Comparison of ENCODE assay signal across 8 cellular contexts in genomic region chr1:155127105-155127671, GRCh38. TPM values are rescaled to one million over a fixed set of nuclear protein-coding genes. Genes with fewer than 3 reads are reported as not detected.
DNase-seq lines count a peak whose midpoint lies in the region; ATAC-seq, FAIRE-seq and TF ChIP-seq lines count a peak whose summit lies in the region.

No MANE protein-coding gene starts in this region.

- H3K36me3 ChIP-seq in left ventricle myocardium inferior (peaks cover 12% of the 10 kb centered on the region), pancreas (peaks cover 0 to 10% (median 8%) of the 10 kb centered on the region in 3 donors)

- DNase-seq in DMS53 (lab: John Stamatoyannopoulos, UW) = peak; percentile 94
- peak; percentile 50 for DNase-seq in NCI-H2029 treated with DMSO at 0.1 percent for 48 hours (lab: John Stamatoyannopoulos, UW)
- peak; percentile 48 for DNase-seq in left ventricle myocardium inferior
- DNase-seq in pancreas = peak; percentile 77 to 86 (median 86)
- no peak for DNase-seq in NCI-H187 treated with DMSO at 0.1 percent for 48 hours (lab: John Stamatoyannopoulos, UW)

- H3K27me3 ChIP-seq in left ventricle myocardium inferior (ENCODE audit: low read depth) (no peaks in the 10 kb centered on the region), pancreas (no peaks in the 10 kb centered on the region)

- TF ChIP-seq CTCF in left ventricle myocardium inferior (IDR thresholded peaks at IDR 0.05; ENCODE audit: borderline replicate concordance) (no peak), pancreas (IDR thresholded peaks at IDR 0.05) (no peak)

- intact Hi-C loops in left ventricle myocardium inferior (cut with micrococcal nuclease) = loop anchor here (5.0 kb wide), 1 partner anchor 35 kb away; no protein-coding TSS in a partner anchor
- intact Hi-C loops in pancreas (cut with DNase I) = no loop called here

- peak overlapping the region; percentile 98 for H3K27ac ChIP-seq in angular gyrus (ENCODE audit: low read depth, low read length)
- H3K27ac ChIP-seq in left ventricle myocardium inferior (replicated peaks) = peak overlapping the region; percentile 95
- H3K27ac ChIP-seq in pancreas = peak overlapping the region; percentile 79 to 95 (median 94)

- ATAC-seq in pancreas (peak; percentile 49 to 68 (median 62)), GM18517 (IDR thresholded peaks at IDR 0.05; ENCODE audit: unreplicated experiment) (no peak), HG02852 (IDR thresholded peaks at IDR 0.05; ENCODE audit: unreplicated experiment) (no peak)

- no peaks in the 10 kb centered on the region for H3K9me3 ChIP-seq in left ventricle myocardium inferior (replicated peaks)
- no peaks in the 10 kb centered on the region for H3K9me3 ChIP-seq in pancreas

- H3K4me1 ChIP-seq in left ventricle myocardium inferior = peaks cover 81% of the 10 kb centered on the region
- peaks cover 7 to 15% (median 13%) of the 10 kb centered on the region in 3 donors for H3K4me1 ChIP-seq in pancreas

- 0 to 1% methylated on average over 46 to 47 of the region's 47 CpGs for WGBS in pancreas, 2 donors

- no peak for FAIRE-seq in pancreas (lab: Jason Lieb, UNC)

- H3K4me3 ChIP-seq in left ventricle myocardium inferior (peak overlapping the region; percentile 87), pancreas (peak overlapping the region; percentile 70 to 93 (median 81))

RNA-seq across cellular contexts. Expression of gene EFNA1, which starts 0.5 kb away (rescaled TPM):
- total RNA-seq in left ventricle myocardium inferior (42.9 TPM), pancreas (10 to 100 TPM; 19.5 to 45.9 (median 30.4) TPM)
- polyA plus RNA-seq in pancreas = 10 to 100 TPM; 47.9 to 91.7 TPM

RNA-seq across cellular contexts. Expression of gene SLC50A1, which starts 8.5 kb away (rescaled TPM):
- total RNA-seq in left ventricle myocardium inferior (8.2 TPM), pancreas (10 to 100 TPM; 18.7 to 33.3 (median 26.2) TPM)
- polyA plus RNA-seq in pancreas = 10 to 100 TPM; 32.8 to 33.0 TPM

RNA-seq across cellular contexts. Expression of gene DPM3, which starts 13.1 kb away (rescaled TPM):
- total RNA-seq in left ventricle myocardium inferior = 54.5 TPM
- 10 to 100 TPM; 39.4 to 46.5 (median 42.3) TPM for total RNA-seq in pancreas
- 100 to 1,000 TPM; 211 to 227 TPM for polyA plus RNA-seq in pancreas

RNA-seq across cellular contexts. Expression of gene KRTCAP2, which starts 45.9 kb away (rescaled TPM):
- total RNA-seq in left ventricle myocardium inferior = 113 TPM
- 100 to 1,000 TPM in 4 of 6 donors, 10 to 100 TPM in 2; 91.8 to 119 (median 102) TPM for total RNA-seq in pancreas
- 100 to 1,000 TPM; 182 to 238 TPM for polyA plus RNA-seq in pancreas

RNA-seq across cellular contexts. Expression of gene TRIM46, which starts 46.5 kb away (rescaled TPM):
- total RNA-seq in left ventricle myocardium inferior = 0.11 TPM
- under 1 TPM; 0.19 to 0.59 (median 0.33) TPM for total RNA-seq in pancreas
- 1 to 10 TPM; 1.2 to 4.1 TPM for polyA plus RNA-seq in pancreas

Comparison
In these comparisons a context has a peak if more than half of its experiments do, and no peak if none do; other contexts are left out.
1. ATAC-seq: peak in pancreas (4 of 4); none in GM18517 (single experiment) and HG02852 (single experiment).
2. Peak in every context shown above with its lines, with median percentiles within 50 percentile points of each other: H3K27ac ChIP-seq.